ENCODE assay signal across 31 cellular contexts in the genomic region with DNA sequence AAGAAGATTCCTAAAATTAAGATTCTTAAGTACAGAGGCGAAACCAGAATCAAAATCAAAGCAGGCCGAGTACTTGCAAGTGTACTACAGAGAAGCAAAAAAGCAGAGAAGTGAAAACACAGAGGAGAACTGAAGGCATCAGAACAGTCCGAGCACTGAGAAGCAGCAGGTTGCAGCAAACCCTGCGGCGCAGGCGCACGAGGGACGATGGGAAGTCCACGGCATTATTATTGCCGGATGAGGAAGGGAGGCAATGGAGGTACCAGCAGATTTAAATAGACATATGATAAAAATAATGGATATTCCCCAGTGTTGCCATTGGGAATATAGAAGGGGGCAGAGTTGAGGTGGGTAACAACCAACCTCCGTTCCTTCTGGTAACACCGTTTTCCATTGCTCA. TPM values are rescaled to one million over a fixed set of nuclear protein-coding genes. Genes with fewer than 3 reads are reported as not detected.
"Had no signal": no experiment of that assay in that cellular context is flagged by ENCODE, and none has a peak within 500 bp of the region (broad histone marks: within the 10 kb centered on the region; RNA-seq: fewer than 3 reads in every experiment).

No MANE protein-coding gene starts in this region.

- DNase-seq: dermis blood vessel endothelial cell; dorsolateral prefrontal cortex; effector CD8-positive, alpha-beta T cell; effector memory CD8-positive, alpha-beta T cell; endodermal cell; erythroblast; esophagus squamous epithelium; foreskin fibroblast; foreskin melanocyte; gastrocnemius medialis; head of caudate nucleus; heart right ventricle; hippocampal formation; left cardiac atrium; left ventricle myocardium superior; lower lobe of right lung; mesenchymal stem cell; mucosa of descending colon; naive B cell had no signal

- H3K4me3 Mint-ChIP-seq: effector memory CD8-positive, alpha-beta T cell; endodermal cell; mesothelial cell of epicardium; naive B cell had no signal

- H3K9me3 Mint-ChIP-seq: effector memory CD8-positive, alpha-beta T cell; mesothelial cell of epicardium had no signal

- H3K9me3 ChIP-seq: esophagus squamous epithelium, gastrocnemius medialis, heart right ventricle, left lung, lower lobe of right lung, mucosa of descending colon had no signal

- H3K27me3 ChIP-seq: dorsolateral prefrontal cortex, esophagus squamous epithelium, gastrocnemius medialis, heart right ventricle, left lung had no signal

- H3K4me1 ChIP-seq: esophagus squamous epithelium, gastrocnemius medialis, heart right ventricle, left lung, lower lobe of right lung had no signal

- H3K27me3 Mint-ChIP-seq: naive B cell had no signal

- H3K4me3 ChIP-seq: coronary artery, dorsolateral prefrontal cortex, esophagus squamous epithelium, gastrocnemius medialis, heart right ventricle, left lung, lower lobe of right lung, mucosa of descending colon had no signal

- H3K36me3 ChIP-seq: esophagus squamous epithelium, gastrocnemius medialis, heart right ventricle, left lung, lower lobe of right lung had no signal

- H3K27ac ChIP-seq: coronary artery, dorsolateral prefrontal cortex, epithelial cell of prostate, esophagus squamous epithelium, gastrocnemius medialis, heart right ventricle, left lung, lower lobe of right lung had no signal

- H3K27ac Mint-ChIP-seq: effector memory CD8-positive, alpha-beta T cell; endodermal cell; mesothelial cell of epicardium; naive B cell had no signal

- H3K36me3 Mint-ChIP-seq: mesothelial cell of epicardium, naive B cell had no signal

- H3K4me1 Mint-ChIP-seq: naive B cell had no signal

RNA-seq across cellular contexts. Expression of a gene that starts 7.2 kb away (rescaled TPM):
- total RNA-seq: dermis blood vessel endothelial cell, dorsolateral prefrontal cortex, esophagus mucosa, esophagus squamous epithelium, gastrocnemius medialis, glomerular endothelial cell, kidney epithelial cell, left cardiac atrium, left lung, left ventricle myocardium superior, lower leg skin, lower lobe of right lung, lung microvascular endothelial cell, mesenteric fat pad, mesothelial cell of epicardium, mucosa of descending colon, myocyte had no signal
- polyA plus RNA-seq: heart right ventricle, keratinocyte had no signal
